1 cellular context compared by ENCODE assay signal in the genomic region with DNA sequence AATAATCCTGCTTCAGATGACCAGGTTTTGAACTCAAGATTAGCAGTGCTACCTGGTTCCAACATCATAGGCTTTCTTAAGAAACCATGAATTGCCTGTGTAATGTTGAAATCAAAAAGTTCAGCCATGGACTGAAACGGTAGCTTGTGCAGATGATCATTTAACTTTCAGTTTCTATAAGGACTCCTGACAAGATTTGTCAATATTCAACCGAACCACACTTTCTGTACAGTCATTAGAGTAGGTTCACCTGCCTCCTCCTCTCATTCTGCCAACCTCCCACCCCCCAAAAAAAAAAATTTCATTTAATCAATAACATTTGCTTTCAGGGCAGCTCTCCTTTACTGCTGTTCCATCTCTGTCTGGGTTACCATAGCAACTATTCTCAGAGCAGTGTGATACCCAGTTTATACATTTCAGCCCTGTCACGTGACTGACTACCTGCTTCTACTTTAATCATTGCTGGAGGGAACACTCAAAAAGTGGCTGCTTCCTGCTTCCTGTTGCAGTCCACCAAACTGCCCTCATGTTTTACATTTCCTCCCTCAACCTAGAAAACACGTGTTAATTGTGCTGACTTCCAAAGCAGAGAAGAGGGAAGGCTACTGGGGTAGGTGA.
A peak's percentile ranks its signal among the peaks of the same experiment; 100 is the strongest.
TF ChIP-seq lines count a peak whose summit lies in the region.

No MANE protein-coding gene starts in this region.

TF ChIP-seq in K562, 482 proteins besides CTCF, POLR2A, EP300 and RAD21 (continued from another document):
- TF ChIP-seq AFF1 (IDR thresholded peaks at IDR 0.05; ENCODE audit: low read depth in 1 of 2, partially characterized antibody in 2 of 2) (no peak), ZNF3 (CRISPR knock-in tag; IDR thresholded peaks at IDR 0.05) (no peak), RFX1 (IDR thresholded peaks at IDR 0.05) (peak; percentile 66)
TF ChIP-seq in K562: peak in this region for 4.
